Comparison of ENCODE assay signal across 9 cellular contexts in genomic region chr9:33448159-33448511, GRCh38. TPM values are rescaled to one million over a fixed set of nuclear protein-coding genes. Genes with fewer than 3 reads are reported as not detected.
DNase-seq lines count a peak whose midpoint lies in the region; ATAC-seq and TF ChIP-seq lines count a peak whose summit lies in the region.
"Had no signal": no experiment of that assay in that cellular context is flagged by ENCODE, and none has a peak within 500 bp of the region (broad histone marks: within the 10 kb centered on the region; RNA-seq: fewer than 3 reads in every experiment).

No MANE protein-coding gene starts in this region.

- no peaks in the 10 kb centered on the region for H3K9me3 Mint-ChIP-seq in activated naive CD8-positive, alpha-beta T cell treated with anti-CD3 and anti-CD28 coated beads, Interleukin-2, amount 50 U/mL, for 24 hours

- no peak overlapping the region for H2BK5ac ChIP-seq in mesendoderm (ENCODE audit: low read length)

- H3K27ac Mint-ChIP-seq in activated naive CD8-positive, alpha-beta T cell treated with anti-CD3 and anti-CD28 coated beads, Interleukin-2, amount 50 U/mL, for 24 hours = no peak overlapping the region

- H3K23ac ChIP-seq in mesendoderm (ENCODE audit: low read length) = no peak overlapping the region

- TF ChIP-seq POLR2A in vagina (IDR thresholded peaks at IDR 0.05) (no peak), esophagus muscularis mucosa (IDR thresholded peaks at IDR 0.05; ENCODE audit: low read depth) (no peak)

- no peak overlapping the region for H2BK15ac ChIP-seq in mesendoderm (replicated peaks; ENCODE audit: low read depth)

- H3K9me3 ChIP-seq in heart right ventricle = no peaks in the 10 kb centered on the region
- no peaks in the 10 kb centered on the region for H3K9me3 ChIP-seq in vagina
- no peaks in the 10 kb centered on the region for H3K9me3 ChIP-seq in esophagus muscularis mucosa

- H3K4me1 ChIP-seq in heart right ventricle (peaks cover 0 to 27% (median 19%) of the 10 kb centered on the region in 9 donors), mesendoderm (ENCODE audit: control insufficient read depth, low read depth, low read length) (peaks cover 13% of the 10 kb centered on the region), vagina (peaks cover 25% of the 10 kb centered on the region), esophagus muscularis mucosa (peaks cover 19 to 27% (median 22%) of the 10 kb centered on the region in 4 donors)

- no peak overlapping the region for H3K18ac ChIP-seq in mesendoderm (ENCODE audit: low read length)

- no peak overlapping the region for H2AK5ac ChIP-seq in mesendoderm (ENCODE audit: low read length)

- H3K56ac ChIP-seq in mesendoderm (ENCODE audit: low read length) = peak overlapping the region; percentile 18

- H4K5ac ChIP-seq in mesendoderm (ENCODE audit: low read length) = no peak overlapping the region

- H3K4me3 ChIP-seq in heart right ventricle (peak overlapping the region in 7 of 10 donors; percentile 55 to 65 (median 61)), mesendoderm (ENCODE audit: low read length) (no peak overlapping the region), vagina (peak overlapping the region; percentile 49 to 55), esophagus muscularis mucosa (peak overlapping the region in 2 of 4 donors; percentile 53 to 67)

- H3K27ac ChIP-seq in heart right ventricle = peak overlapping the region in 1 of 10 donors; percentile 79
- H3K27ac ChIP-seq in mesendoderm (ENCODE audit: low read depth, low read length) = no peak overlapping the region
- peak overlapping the region; percentile 53 for H3K27ac ChIP-seq in vagina
- no peak overlapping the region for H3K27ac ChIP-seq in esophagus muscularis mucosa (replicated peaks in 1 of 4)
- H3K27ac ChIP-seq: PC-9 had no signal

- H3K79me2 ChIP-seq in mesendoderm (ENCODE audit: control insufficient read depth, insufficient read depth, low read length) = no peaks in the 10 kb centered on the region

- H3K36me3 Mint-ChIP-seq in activated naive CD8-positive, alpha-beta T cell treated with anti-CD3 and anti-CD28 coated beads, Interleukin-2, amount 50 U/mL, for 24 hours (ENCODE audit: low read depth) = no peaks in the 10 kb centered on the region

- H3K4me1 Mint-ChIP-seq in activated naive CD8-positive, alpha-beta T cell treated with anti-CD3 and anti-CD28 coated beads, Interleukin-2, amount 50 U/mL, for 24 hours = peaks cover 49% of the 10 kb centered on the region

- ATAC-seq in heart right ventricle (no peak), Right ventricle myocardium inferior (no peak)
- no peak for ATAC-seq in activated naive CD8-positive, alpha-beta T cell treated with anti-CD3 and anti-CD28 coated beads, Interleukin-2, amount 50 U/mL, for 24 hours

- intact Hi-C loops in heart right ventricle (cut with DNase I) = loop anchor here in 4 of 10 donors (5.0 kb wide), 3 partner anchors 36 to 71 kb away; no protein-coding TSS in a partner anchor
- intact Hi-C loops in Right ventricle myocardium inferior (cut with DNase I) = loop anchor here (5.0 kb wide), 1 partner anchor 36 kb away; no protein-coding TSS in a partner anchor
- intact Hi-C loops in vagina (cut with DNase I) = no loop called here
- intact Hi-C loops in esophagus muscularis mucosa (cut with DNase I) = no loop called here

- H3K9ac ChIP-seq in mesendoderm (ENCODE audit: low read length) = no peak overlapping the region

- H3K79me1 ChIP-seq in mesendoderm (ENCODE audit: low read length) = no peaks in the 10 kb centered on the region

- H3K27me3 ChIP-seq in heart right ventricle (peaks cover 0 to 12% (median 0%) of the 10 kb centered on the region in 7 donors), mesendoderm (ENCODE audit: insufficient read depth, low read length, poor library complexity) (no peaks in the 10 kb centered on the region), vagina (no peaks in the 10 kb centered on the region), esophagus muscularis mucosa (peaks cover 0 to 8% (median 0%) of the 10 kb centered on the region in 4 donors)

- no peaks in the 10 kb centered on the region for H3K27me3 Mint-ChIP-seq in activated naive CD8-positive, alpha-beta T cell treated with anti-CD3 and anti-CD28 coated beads, Interleukin-2, amount 50 U/mL, for 24 hours

- TF ChIP-seq CTCF in heart right ventricle (IDR thresholded peaks at IDR 0.05) (no peak), vagina (IDR thresholded peaks at IDR 0.05) (no peak), esophagus muscularis mucosa (IDR thresholded peaks at IDR 0.05) (no peak)

- H4K8ac ChIP-seq in mesendoderm (ENCODE audit: low read depth, low read length) = no peak overlapping the region

- 49 to 52% methylated on average over 10 of the region's 10 CpGs for WGBS in heart right ventricle, 2 donors
- no CpG with 5 or more reads among the region's 10 CpGs for WGBS in mesendoderm (ENCODE audit: extremely low coverage, insufficient coverage, low lambda C conversion rate)
- WGBS in esophagus muscularis mucosa = 55% methylated on average over 4 of the region's 10 CpGs

- no peak overlapping the region for H3K4ac ChIP-seq in mesendoderm (ENCODE audit: low read depth, low read length)

- no peak for TF ChIP-seq EP300 in esophagus muscularis mucosa (IDR thresholded peaks at IDR 0.05)

- H3K4me2 ChIP-seq in mesendoderm (ENCODE audit: low read length) = peak overlapping the region; percentile 67

- H3K4me3 Mint-ChIP-seq in activated naive CD8-positive, alpha-beta T cell treated with anti-CD3 and anti-CD28 coated beads, Interleukin-2, amount 50 U/mL, for 24 hours = peak overlapping the region; percentile 72

- H3K36me3 ChIP-seq in heart right ventricle = peaks cover 0 to 5% (median 0%) of the 10 kb centered on the region in 9 donors
- no peaks in the 10 kb centered on the region for H3K36me3 ChIP-seq in mesendoderm (ENCODE audit: control insufficient read depth, insufficient read depth, low read length)
- no peaks in the 10 kb centered on the region for H3K36me3 ChIP-seq in vagina
- peaks cover 0 to 6% (median 0%) of the 10 kb centered on the region in 4 donors for H3K36me3 ChIP-seq in esophagus muscularis mucosa

- DNase-seq in heart right ventricle = no peak
- DNase-seq in Right ventricle myocardium inferior (ENCODE audit: missing footprints) = no peak
- DNase-seq in activated naive CD8-positive, alpha-beta T cell treated with anti-CD3 and anti-CD28 coated beads, Interleukin-2, amount 50 U/mL, for 24 hours = no peak
- DNase-seq in mesendoderm = no peak
- no peak for DNase-seq in vagina (ENCODE audit: extremely low spot score in 2 of 2)
- DNase-seq in stimulated activated CD4-positive, alpha-beta T cell treated with anti-CD3 and anti-CD28 coated beads, Interleukin-2, amount 100 ng/mL, for 24 hours = no peak
- no peak for DNase-seq in esophagus muscularis mucosa (ENCODE audit: extremely low spot score)
- no peak for DNase-seq in H4 (ENCODE audit: low spot score)

- H2BK120ac ChIP-seq in mesendoderm (ENCODE audit: low read depth, low read length) = no peak overlapping the region

RNA-seq across cellular contexts. Expression of gene AQP3, which starts 0.7 kb away (rescaled TPM):
- total RNA-seq in heart right ventricle (10 to 100 TPM in 5 of 10 donors, 1 to 10 TPM in 5; 1.9 to 37.2 (median 10.1) TPM), Right ventricle myocardium inferior (16.3 TPM), vagina (868 TPM), esophagus muscularis mucosa (10 to 100 TPM in 1 of 4 donors, 1 to 10 TPM in 3; 4.2 to 12.7 (median 6.8) TPM)
- polyA plus RNA-seq in heart right ventricle = 10 to 100 TPM in 1 of 2 donors, 1 to 10 TPM in 1; 9.2 to 14.4 TPM
- polyA plus RNA-seq in mesendoderm (2013, experiment 1 of 2) = 2.6 TPM
- 2.9 TPM for polyA plus RNA-seq in mesendoderm (2013, experiment 2 of 2)
- total RNA-seq in H4 (2014; rRNA removed; shearing (Covaris generic)) = 15.9 and 18.3 TPM in 2 replicates

RNA-seq across cellular contexts. Expression of gene NOL6, which starts 25.6 kb away (rescaled TPM):
- 10 to 100 TPM; 13.0 to 23.2 (median 14.1) TPM for total RNA-seq in heart right ventricle
- 10 to 100 TPM; 20.9 to 21.6 TPM for polyA plus RNA-seq in heart right ventricle
- total RNA-seq in Right ventricle myocardium inferior = 13.0 TPM
- 37.8 TPM for polyA plus RNA-seq in mesendoderm (2013, experiment 1 of 2)
- 36.5 TPM for polyA plus RNA-seq in mesendoderm (2013, experiment 2 of 2)
- total RNA-seq in vagina = 25.3 TPM
- 10 to 100 TPM; 12.7 to 21.0 (median 16.5) TPM for total RNA-seq in esophagus muscularis mucosa
- total RNA-seq in H4 (2014; rRNA removed; shearing (Covaris generic)) = 23.4 and 30.1 TPM in 2 replicates

RNA-seq across cellular contexts. Expression of gene AQP7, which starts 45.8 kb away (rescaled TPM):
- total RNA-seq in heart right ventricle (100 to 1,000 TPM in 9 of 10 donors, 10 to 100 TPM in 1; 80.2 to 250 (median 133) TPM), Right ventricle myocardium inferior (147 TPM), vagina (6.4 TPM), esophagus muscularis mucosa (1 to 10 TPM in 3 of 4 donors, under 1 TPM in 1; 0.33 to 1.8 (median 1.4) TPM)
- 100 to 1,000 TPM in 1 of 2 donors, 10 to 100 TPM in 1; 28.2 to 255 TPM for polyA plus RNA-seq in heart right ventricle
- not detected for polyA plus RNA-seq in mesendoderm (2013, experiment 1 of 2)
- not detected for polyA plus RNA-seq in mesendoderm (2013, experiment 2 of 2)
- total RNA-seq in H4 (2014; rRNA removed; shearing (Covaris generic)) = 0.97 TPM in 1 of 2 replicates, not detected in the other

Comparison
In these comparisons a context has a peak if more than half of its experiments do, and no peak if none do; other contexts are left out.
1. RNA of gene AQP3, which starts 0.7 kb away (total RNA-seq): 868 TPM in vagina (single experiment); 15.9 to 18.3 TPM in H4, 16.3 TPM in Right ventricle myocardium inferior (single experiment), 1.9 to 37.2 TPM in heart right ventricle and 4.2 to 12.7 TPM in esophagus muscularis mucosa; every median in the first group is over 10 times any median in the second.
2. RNA of gene AQP7, which starts 45.8 kb away (total RNA-seq): 80.2 to 250 TPM in heart right ventricle and 147 TPM in Right ventricle myocardium inferior (single experiment); 6.4 TPM in vagina (single experiment), 0.33 to 1.8 TPM in esophagus muscularis mucosa and 0.97 TPM in H4; every median in the first group is over 10 times any median in the second.